8 cellular contexts compared by ENCODE assay signal in the genomic region with DNA sequence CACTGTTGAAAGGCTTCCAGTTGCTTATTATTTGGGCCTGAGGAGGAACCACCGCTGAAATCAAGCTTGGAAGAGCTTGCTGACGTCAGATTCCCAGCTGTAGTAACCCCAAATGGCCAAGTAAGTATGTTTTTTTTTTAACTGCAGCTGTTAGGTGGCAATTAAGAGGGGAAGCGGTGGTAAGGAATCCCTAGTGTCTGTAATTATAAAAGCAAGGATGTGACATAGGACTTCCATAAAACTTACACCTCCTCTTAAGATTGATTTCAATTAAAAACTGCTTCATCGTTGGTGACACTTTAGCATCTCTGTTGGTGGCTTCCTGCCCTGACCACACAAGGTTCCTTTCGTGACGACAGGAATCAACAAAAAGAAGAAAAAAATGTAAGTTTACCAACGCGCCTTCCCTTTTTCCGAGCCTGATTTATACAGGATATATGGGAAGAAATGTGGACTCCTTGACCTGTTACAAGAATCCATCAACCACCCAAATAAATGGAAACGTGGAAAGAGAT. TPM values are rescaled to one million over a fixed set of nuclear protein-coding genes. Genes with fewer than 3 reads are reported as not detected.
DNase-seq lines count a peak whose midpoint lies in the region; ATAC-seq and TF ChIP-seq lines count a peak whose summit lies in the region.

No MANE protein-coding gene starts in this region.

- peaks cover 8% of the 10 kb centered on the region for H3K36me3 Mint-ChIP-seq in activated T-helper 17 cell treated with anti-CD3 and anti-CD28 coated beads, Interleukin-2, amount 50 U/mL, for 72 hours (ENCODE audit: low read depth)

- no peak for TF ChIP-seq EP300 in sigmoid colon (IDR thresholded peaks at IDR 0.05)

- H3K4me1 ChIP-seq in sigmoid colon = peaks cover 0 to 38% (median 28%) of the 10 kb centered on the region in 4 donors

- H3K9me3 Mint-ChIP-seq in activated T-helper 17 cell treated with anti-CD3 and anti-CD28 coated beads, Interleukin-2, amount 50 U/mL, for 72 hours = no peaks in the 10 kb centered on the region

- peaks cover 25% of the 10 kb centered on the region for H3K4me1 Mint-ChIP-seq in activated T-helper 17 cell treated with anti-CD3 and anti-CD28 coated beads, Interleukin-2, amount 50 U/mL, for 72 hours

- H3K4me3 ChIP-seq in LNCaP clone FGC (ENCODE audit: low read depth, low read length) (peak overlapping the region; percentile 67), sigmoid colon (peak overlapping the region; percentile 81 to 98 (median 89))

- DNase-seq in EL (peak; percentile 63), LNCaP clone FGC (ENCODE audit: low read depth) (no peak), glomerular visceral epithelial cell (ENCODE audit: extremely low spot score) (peak; percentile 44), sigmoid colon (peak; percentile 76), epidermal melanocyte (ENCODE audit: insufficient read length, low spot score) (no peak)

- H3K27me3 ChIP-seq in sigmoid colon = no peaks in the 10 kb centered on the region

- ATAC-seq in activated T-helper 17 cell treated with anti-CD3 and anti-CD28 coated beads, Interleukin-2, amount 50 U/mL, for 72 hours (replicated peaks) = no peak
- ATAC-seq in GM18517 (IDR thresholded peaks at IDR 0.05; ENCODE audit: unreplicated experiment) (no peak), HG02759 (IDR thresholded peaks at IDR 0.05; ENCODE audit: unreplicated experiment) (no peak)

- H3K4me3 Mint-ChIP-seq in activated T-helper 17 cell treated with anti-CD3 and anti-CD28 coated beads, Interleukin-2, amount 50 U/mL, for 72 hours = peak overlapping the region; percentile 85

- no peak for TF ChIP-seq POLR2A in sigmoid colon (IDR thresholded peaks at IDR 0.05)

- 1 to 3% methylated on average over 10 of the region's 10 CpGs for WGBS in sigmoid colon, 2 donors

- no peaks in the 10 kb centered on the region for H3K36me3 ChIP-seq in sigmoid colon

- H3K27me3 Mint-ChIP-seq in activated T-helper 17 cell treated with anti-CD3 and anti-CD28 coated beads, Interleukin-2, amount 50 U/mL, for 72 hours = no peaks in the 10 kb centered on the region

- H3K9me3 ChIP-seq in sigmoid colon = no peaks in the 10 kb centered on the region

- intact Hi-C loops in sigmoid colon (cut with DNase I) = loop anchor here (5.0 to 10.0 kb wide), 6 partner anchors 117 to 1360 kb away; no protein-coding TSS in a partner anchor

- TF ChIP-seq CTCF in LNCaP clone FGC (IDR thresholded peaks at IDR 0.05; ENCODE audit: control insufficient read depth, extremely low read depth, insufficient read depth) = no peak
- TF ChIP-seq CTCF in sigmoid colon (IDR thresholded peaks at IDR 0.05) = no peak

- H3K27ac Mint-ChIP-seq in activated T-helper 17 cell treated with anti-CD3 and anti-CD28 coated beads, Interleukin-2, amount 50 U/mL, for 72 hours = peak overlapping the region; percentile 87

- H3K27ac ChIP-seq in sigmoid colon = peak overlapping the region; percentile 96 to 100 (median 98)

RNA-seq across cellular contexts. Expression of a gene that starts 0.9 kb away (rescaled TPM):
- total RNA-seq in activated T-helper 17 cell treated with anti-CD3 and anti-CD28 coated beads, Interleukin-2, amount 50 U/mL, for 72 hours = 10 to 100 TPM; 15.5 to 20.8 TPM
- 10 to 100 TPM; 38.8 to 63.2 (median 47.1) TPM for total RNA-seq in sigmoid colon
- polyA plus RNA-seq in sigmoid colon = 1 to 10 TPM; 4.2 to 9.9 (median 4.8) TPM

Comparison
In these comparisons a context has a peak if more than half of its experiments do, and no peak if none do; other contexts are left out.
1. DNase-seq: peak in EL (single experiment), glomerular visceral epithelial cell (single experiment) and sigmoid colon (single experiment); none in LNCaP clone FGC (single experiment) and epidermal melanocyte (single experiment).